Comparison of ENCODE assay signal across 18 cellular contexts in the genomic region with DNA sequence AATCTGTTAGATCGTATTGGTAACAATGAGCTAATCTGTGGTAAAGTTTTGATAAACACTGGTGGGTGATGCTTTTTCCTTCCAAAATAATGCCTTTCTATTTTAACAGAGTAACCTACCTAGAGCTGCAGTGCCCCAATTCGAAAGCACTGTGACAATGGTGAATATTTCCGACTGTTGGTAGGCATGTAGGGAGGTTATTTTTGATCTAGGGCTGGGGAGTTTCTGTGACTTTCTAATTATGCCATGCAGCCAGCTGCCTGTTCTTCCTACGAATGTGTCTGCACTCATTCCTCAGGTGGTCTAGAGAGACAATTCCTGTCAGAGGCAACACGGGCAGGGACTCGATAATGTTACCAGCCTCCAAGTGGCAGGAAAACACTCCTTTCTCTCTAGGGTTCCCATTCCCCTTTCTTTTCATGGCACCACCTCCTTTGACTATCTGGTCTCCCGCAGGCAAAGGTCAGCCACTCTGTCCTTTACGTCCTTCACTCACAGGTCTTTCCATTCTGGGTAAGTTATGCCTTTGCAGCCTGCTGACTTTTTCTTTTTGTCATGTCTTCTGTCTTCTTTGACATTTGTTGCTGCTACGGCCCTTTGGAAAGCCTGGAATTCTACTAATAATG.
DNase-seq lines count a peak whose midpoint lies in the region; ATAC-seq and TF ChIP-seq lines count a peak whose summit lies in the region.
"Had no signal": no experiment of that assay in that cellular context is flagged by ENCODE, and none has a peak within 500 bp of the region (broad histone marks: within the 10 kb centered on the region; RNA-seq: fewer than 3 reads in every experiment).

No MANE protein-coding gene starts in this region.

- no peaks in the 10 kb centered on the region for H3K27me3 ChIP-seq in heart right ventricle
- no peaks in the 10 kb centered on the region for H3K27me3 ChIP-seq in mesendoderm (ENCODE audit: insufficient read depth, low read length, poor library complexity)
- H3K27me3 ChIP-seq in osteoblast (ENCODE audit: insufficient read depth, low read length), result peaks cover 2% of the 10 kb centered on the region
- H3K27me3 ChIP-seq: MG63 had no signal

- no peak overlapping the region for H4K5ac ChIP-seq in mesendoderm (ENCODE audit: low read length)

- no peaks in the 10 kb centered on the region for H3K36me3 Mint-ChIP-seq in WTC11
- no peaks in the 10 kb centered on the region for H3K36me3 Mint-ChIP-seq in type B pancreatic cell
- H3K36me3 Mint-ChIP-seq in activated CD8-positive, alpha-beta memory T cell treated with anti-CD3 and anti-CD28 coated beads, Interleukin-2, amount 10 ng/mL, durations not matched to agents 7 days and 5 days, result no peaks in the 10 kb centered on the region
- H3K36me3 Mint-ChIP-seq: CD14-positive monocyte had no signal

- no peaks in the 10 kb centered on the region for H4K20me1 ChIP-seq in osteoblast (ENCODE audit: insufficient read depth, low read length)

- peak overlapping the region in 4 of 10 donors; percentile 24 to 53 (median 38) for H3K27ac ChIP-seq in heart right ventricle
- peak overlapping the region; percentile 63 for H3K27ac ChIP-seq in mesendoderm (ENCODE audit: low read depth, low read length)
- H3K27ac ChIP-seq in osteoblast (ENCODE audit: low read depth, low read length), result no peak overlapping the region
- H3K27ac ChIP-seq: A549, HL-60 had no signal

- 46 to 47% methylated on average over 9 of the region's 9 CpGs for WGBS in heart right ventricle, 2 donors
- WGBS in mesendoderm (ENCODE audit: extremely low coverage, insufficient coverage, low lambda C conversion rate), result no CpG with 5 or more reads among the region's 9 CpGs

- POLR2A ChIA-PET in WTC11 (lab: Charles Lee), result no interaction called here

- CTCF ChIA-PET in WTC11 (lab: Charles Lee), result interaction anchor here (0.8 kb wide), 1 partner anchor 12 kb away, joined by 3 read pairs; no protein-coding TSS in a partner anchor
- CTCF ChIA-PET in activated CD8-positive, alpha-beta memory T cell treated with anti-CD3 and anti-CD28 coated beads, Interleukin-2, amount 10 ng/mL, durations not matched to agents 7 days and 5 days (lab: Charles Lee), result no interaction called here

- ATAC-seq in heart right ventricle (peak in 6 of 8 donors; percentile 37 to 79 (median 64)), left cardiac atrium (no peak), WTC11 (peak; percentile 14; the same call in 1 of the 2 replicates), GM21529 (IDR thresholded peaks at IDR 0.05; ENCODE audit: unreplicated experiment) (no peak)
- ATAC-seq in activated CD8-positive, alpha-beta memory T cell treated with anti-CD3 and anti-CD28 coated beads, Interleukin-2, amount 10 ng/mL, durations not matched to agents 7 days and 5 days, result no peak

- DNase-seq in heart right ventricle, result no peak
- DNase-seq in left cardiac atrium, result no peak
- DNase-seq in WTC11 (ENCODE audit: low spot score), result no peak
- DNase-seq in mesendoderm, result peak; percentile 76
- no peak for DNase-seq in type B pancreatic cell (ENCODE audit: extremely low spot score, unreplicated experiment)
- no peak for DNase-seq in activated CD8-positive, alpha-beta memory T cell treated with anti-CD3 and anti-CD28 coated beads, Interleukin-2, amount 10 ng/mL, durations not matched to agents 7 days and 5 days
- no peak for DNase-seq in osteoblast (ENCODE audit: insufficient read length, low spot score, missing footprints)
- DNase-seq: COR-L47, MG63, NCI-H1105, NCI-H1930, NCI-H2171, NCI-H510A had no signal

- H3K4me1 Mint-ChIP-seq in WTC11 (peaks cover 17% of the 10 kb centered on the region), type B pancreatic cell (ENCODE audit: unreplicated experiment) (peaks cover 13% of the 10 kb centered on the region)
- no peaks in the 10 kb centered on the region for H3K4me1 Mint-ChIP-seq in activated CD8-positive, alpha-beta memory T cell treated with anti-CD3 and anti-CD28 coated beads, Interleukin-2, amount 10 ng/mL, durations not matched to agents 7 days and 5 days
- H3K4me1 Mint-ChIP-seq: CD14-positive monocyte had no signal

- peak overlapping the region; percentile 58; the same call in 1 of the 2 replicates for H3K27ac Mint-ChIP-seq in WTC11
- H3K27ac Mint-ChIP-seq in type B pancreatic cell, result peak overlapping the region; percentile 11
- no peak overlapping the region for H3K27ac Mint-ChIP-seq in activated CD8-positive, alpha-beta memory T cell treated with anti-CD3 and anti-CD28 coated beads, Interleukin-2, amount 10 ng/mL, durations not matched to agents 7 days and 5 days

- no peaks in the 10 kb centered on the region for H3K79me2 ChIP-seq in mesendoderm (ENCODE audit: control insufficient read depth, insufficient read depth, low read length)
- H3K79me2 ChIP-seq in osteoblast (ENCODE audit: insufficient read depth, low read length), result no peaks in the 10 kb centered on the region

- H3K9me3 ChIP-seq in heart right ventricle, result no peaks in the 10 kb centered on the region
- H3K9me3 ChIP-seq in osteoblast (ENCODE audit: low read depth, low read length), result no peaks in the 10 kb centered on the region
- H3K9me3 ChIP-seq: A549, MG63 had no signal

- H3K9me3 Mint-ChIP-seq in WTC11 (peaks cover 14% of the 10 kb centered on the region), type B pancreatic cell (peaks cover 10% of the 10 kb centered on the region)
- no peaks in the 10 kb centered on the region for H3K9me3 Mint-ChIP-seq in activated CD8-positive, alpha-beta memory T cell treated with anti-CD3 and anti-CD28 coated beads, Interleukin-2, amount 10 ng/mL, durations not matched to agents 7 days and 5 days (ENCODE audit: low read depth)

- no peak overlapping the region for H2AK5ac ChIP-seq in mesendoderm (ENCODE audit: low read length)

- peak overlapping the region; percentile 13 for H2BK5ac ChIP-seq in mesendoderm (ENCODE audit: low read length)

- H3K23ac ChIP-seq in mesendoderm (ENCODE audit: low read length), result no peak overlapping the region

- H2AFZ ChIP-seq in osteoblast (ENCODE audit: low read length), result no peak overlapping the region

- H3K4me3 ChIP-seq in heart right ventricle, result no peak overlapping the region
- H3K4me3 ChIP-seq in mesendoderm (ENCODE audit: low read length), result no peak overlapping the region
- H3K4me3 ChIP-seq in osteoblast (ENCODE audit: insufficient read depth, low read length), result no peak overlapping the region
- H3K4me3 ChIP-seq: A549, GM12878, MG63 had no signal

- H3K27me3 Mint-ChIP-seq in WTC11 (ENCODE audit: low read depth) (no peaks in the 10 kb centered on the region), type B pancreatic cell (no peaks in the 10 kb centered on the region)
- H3K27me3 Mint-ChIP-seq in activated CD8-positive, alpha-beta memory T cell treated with anti-CD3 and anti-CD28 coated beads, Interleukin-2, amount 10 ng/mL, durations not matched to agents 7 days and 5 days, result peaks cover 11% of the 10 kb centered on the region

- H3K4me2 ChIP-seq in mesendoderm (ENCODE audit: low read length) (no peak overlapping the region), osteoblast (ENCODE audit: insufficient read depth, low read length) (no peak overlapping the region)
- H3K4me2 ChIP-seq: A549 had no signal

- H2BK15ac ChIP-seq in mesendoderm (replicated peaks; ENCODE audit: low read depth), result no peak overlapping the region

- H3K4me1 ChIP-seq in heart right ventricle (peaks cover 0 to 11% (median 0%) of the 10 kb centered on the region in 9 donors), mesendoderm (ENCODE audit: control insufficient read depth, low read depth, low read length) (peaks cover 9% of the 10 kb centered on the region), osteoblast (ENCODE audit: insufficient read depth, low read length) (no peaks in the 10 kb centered on the region)
- H3K4me1 ChIP-seq: A549 had no signal

- H3K4me3 Mint-ChIP-seq in WTC11 (no peak overlapping the region), type B pancreatic cell (no peak overlapping the region)
- H3K4me3 Mint-ChIP-seq in activated CD8-positive, alpha-beta memory T cell treated with anti-CD3 and anti-CD28 coated beads, Interleukin-2, amount 10 ng/mL, durations not matched to agents 7 days and 5 days, result no peak overlapping the region
- H3K4me3 Mint-ChIP-seq: CD14-positive monocyte had no signal

- intact Hi-C loops in heart right ventricle (cut with DNase I) (loop anchor here in 1 of 10 donors (10.0 kb wide), 1 partner anchor 202 kb away; no protein-coding TSS in a partner anchor), left cardiac atrium (cut with DNase I) (no loop called here)

- H3K18ac ChIP-seq in mesendoderm (ENCODE audit: low read length), result no peak overlapping the region

- peak overlapping the region; percentile 6 for H3K9ac ChIP-seq in mesendoderm (ENCODE audit: low read length)

- H3K56ac ChIP-seq in mesendoderm (ENCODE audit: low read length), result peak overlapping the region; percentile 40

- no peak overlapping the region for H3K4ac ChIP-seq in mesendoderm (ENCODE audit: low read depth, low read length)

- no peak overlapping the region for H4K8ac ChIP-seq in mesendoderm (ENCODE audit: low read depth, low read length)

- no peaks in the 10 kb centered on the region for H3K79me1 ChIP-seq in mesendoderm (ENCODE audit: low read length)

- no peaks in the 10 kb centered on the region for H3K36me3 ChIP-seq in heart right ventricle
- no peaks in the 10 kb centered on the region for H3K36me3 ChIP-seq in mesendoderm (ENCODE audit: control insufficient read depth, insufficient read depth, low read length)
- no peaks in the 10 kb centered on the region for H3K36me3 ChIP-seq in osteoblast (ENCODE audit: insufficient read depth, low read length)
- H3K36me3 ChIP-seq: MG63 had no signal

- no peak for TF ChIP-seq CTCF in heart right ventricle (IDR thresholded peaks at IDR 0.05)
- no peak for TF ChIP-seq CTCF in WTC11 (IDR thresholded peaks at IDR 0.05)
- no peak for TF ChIP-seq CTCF in type B pancreatic cell (conservative IDR thresholded peaks at IDR 0.05)
- no peak for TF ChIP-seq CTCF in osteoblast (IDR thresholded peaks at IDR 0.05; ENCODE audit: extremely low read depth, low read depth, low read length)

- peak overlapping the region; percentile 37 for H2BK120ac ChIP-seq in mesendoderm (ENCODE audit: low read depth, low read length)

TF ChIP-seq in WTC11, 78 proteins besides CTCF, POLR2A, EP300 and RAD21 (continues in another document):
- TF ChIP-seq ZNF219 (CRISPR knock-in tag; IDR thresholded peaks at IDR 0.05; ENCODE audit: borderline replicate concordance), result no peak
- TF ChIP-seq NFE2L1 (CRISPR knock-in tag; IDR thresholded peaks at IDR 0.05), result no peak
- no peak for TF ChIP-seq ZBTB43 (CRISPR knock-in tag; IDR thresholded peaks at IDR 0.05)
- TF ChIP-seq GRHL2 (CRISPR knock-in tag; IDR thresholded peaks at IDR 0.05; ENCODE audit: insufficient replicate concordance, severe bottlenecking), result no peak
- no peak for TF ChIP-seq NFATC4 (CRISPR knock-in tag; IDR thresholded peaks at IDR 0.05)

Comparison
In these comparisons a context has a peak if more than half of its experiments do, and no peak if none do; other contexts are left out.
1. ATAC-seq: peak in heart right ventricle (6 of 8) and WTC11 (single experiment); none in left cardiac atrium (0 of 2), activated CD8-positive, alpha-beta memory T cell treated with anti-CD3 and anti-CD28 coated beads, Interleukin-2, amount 10 ng/mL, durations not matched to agents 7 days and 5 days (single experiment) and GM21529 (single experiment).